Comparison of ENCODE assay signal across 18 cellular contexts in the genomic region with DNA sequence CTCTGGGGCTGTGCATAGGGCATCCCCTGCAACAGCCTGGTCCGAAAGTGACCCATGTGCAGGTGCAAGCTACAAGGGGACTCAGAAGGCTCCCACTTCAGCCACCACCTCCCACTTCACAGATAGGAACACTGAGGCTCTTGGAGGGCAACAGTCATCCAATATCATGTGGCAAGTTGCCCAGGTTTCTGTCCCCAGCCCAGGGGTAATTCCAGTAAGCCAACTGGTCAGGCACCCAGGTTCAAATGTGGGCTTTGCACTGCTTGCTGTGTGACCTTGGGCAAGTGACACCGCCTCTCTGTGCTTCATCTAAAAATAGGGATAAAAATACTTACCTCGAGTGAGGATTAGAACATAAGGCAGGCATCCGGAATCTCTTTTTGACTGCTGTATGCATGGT.
DNase-seq lines count a peak whose midpoint lies in the region; ATAC-seq, FAIRE-seq and TF ChIP-seq lines count a peak whose summit lies in the region.
"Had no signal": no experiment of that assay in that cellular context is flagged by ENCODE, and none has a peak within 500 bp of the region (broad histone marks: within the 10 kb centered on the region; RNA-seq: fewer than 3 reads in every experiment).

No MANE protein-coding gene starts in this region.

- H3K23ac ChIP-seq in neuronal stem cell (ENCODE audit: low read depth, low read length, poor library complexity): no peak overlapping the region

- peak overlapping the region; percentile 50 for H2AK5ac ChIP-seq in neuronal stem cell (ENCODE audit: low read depth, low read length)

- POLR2A ChIA-PET in activated CD4-positive, alpha-beta T cell treated with anti-CD3 and anti-CD28 coated beads, Interleukin-2, amount 10 ng/mL, durations not matched to agents 7 days and 5 days (lab: Charles Lee): no interaction called here
- POLR2A ChIA-PET in K562 (lab: Yijun Ruan, JAX): no interaction called here

- intact Hi-C loops in activated CD4-positive, alpha-beta T cell treated with anti-CD3 and anti-CD28 coated beads, Interleukin-2, amount 10 ng/mL, durations not matched to agents 24 days and 14 days (cut with micrococcal nuclease): no loop called here
- intact Hi-C loops in K562 (cut with micrococcal nuclease): no loop called here

- no peak overlapping the region for H4K8ac ChIP-seq in neuronal stem cell (ENCODE audit: low read depth, low read length)

- H3K79me2 ChIP-seq in K562 (ENCODE audit: control insufficient read depth, insufficient read depth, low read length): no peaks in the 10 kb centered on the region

- no peak overlapping the region for H2BK15ac ChIP-seq in neuronal stem cell (ENCODE audit: low read length)

- H2BK12ac ChIP-seq in neuronal stem cell (ENCODE audit: low read length): no peak overlapping the region

- H4K91ac ChIP-seq in neuronal stem cell (ENCODE audit: low read depth, low read length, poor library complexity): no peak overlapping the region

- no peak overlapping the region for H3K4me3 ChIP-seq in BLaER1 treated with 17β-estradiol and CSF1 and Interleukin-3, amounts not matched to agents 10 nM and 100 nM
- H3K4me3 ChIP-seq in K562 (no peak overlapping the region), neuronal stem cell (ENCODE audit: low read length in 2 of 2) (no peak overlapping the region)

- no peak overlapping the region for H3K4ac ChIP-seq in neuronal stem cell (ENCODE audit: low read length)

- no peak for DNase-seq in activated CD4-positive, alpha-beta T cell treated with anti-CD3 and anti-CD28 coated beads, Interleukin-2, amount 10 ng/mL, durations not matched to agents 7 days and 5 days
- no peak for DNase-seq in activated CD4-positive, alpha-beta T cell treated with anti-CD3 and anti-CD28 coated beads, Interleukin-2, amount 10 ng/mL, durations not matched to agents 24 days and 14 days
- DNase-seq in K562 (ENCODE audit: extremely low read depth in 1 of 4, low spot score in 3 of 4) (no peak), neuronal stem cell (ENCODE audit: low spot score) (no peak), GF-D8 (lab: John Stamatoyannopoulos, UW) (no peak), G401 (ENCODE audit: low spot score) (no peak)
- DNase-seq in stimulated activated CD8-positive, alpha-beta memory T cell treated with anti-CD3 and anti-CD28 coated beads, Interleukin-4, amount 100 ng/mL, for 48 hours: no peak
- DNase-seq: AML-193; C1 segment of cervical spinal cord; Calu3; CD4-positive, alpha-beta T cell; DMS 273 treated with DMSO at 0.1 percent for 48 hours; GOT3; KG1 had no signal

- TF ChIP-seq POLR2A in K562 (conservative IDR thresholded peaks at IDR 0.05): no peak

- ATAC-seq in K562: no peak
- ATAC-seq: HCT116 had no signal

- no peak overlapping the region for H2BK5ac ChIP-seq in neuronal stem cell (ENCODE audit: low read length)

- no TSS peak for BruUV-seq in K562 (replicated peaks; lab: Mats Ljungman, UMichigan)

- no peak overlapping the region for H3K9ac ChIP-seq in BLaER1 treated with 17β-estradiol and CSF1 and Interleukin-3, amounts not matched to agents 10 nM and 100 nM
- no peak overlapping the region for H3K9ac ChIP-seq in K562 (ENCODE audit: insufficient read depth in 1 of 2, low read depth in 2 of 2, low read length in 2 of 2)
- no peak overlapping the region for H3K9ac ChIP-seq in neuronal stem cell (ENCODE audit: low read depth, low read length, poor library complexity)

- no peak for TF ChIP-seq RAD21 in K562 (CRISPR knock-in tag; conservative IDR thresholded peaks at IDR 0.05 in 1 of 2, IDR thresholded peaks at IDR 0.05 in 1 of 2)

- no peak overlapping the region for H3K4me3 Mint-ChIP-seq in activated CD4-positive, alpha-beta T cell treated with anti-CD3 and anti-CD28 coated beads, Interleukin-2, amount 10 ng/mL, durations not matched to agents 7 days and 5 days
- H3K4me3 Mint-ChIP-seq in activated CD4-positive, alpha-beta T cell treated with anti-CD3 and anti-CD28 coated beads, Interleukin-2, amount 10 ng/mL, durations not matched to agents 24 days and 14 days: no peak overlapping the region
- H3K4me3 Mint-ChIP-seq: CD4-positive, alpha-beta T cell had no signal

- H3K27me3 ChIP-seq in BLaER1 treated with 17β-estradiol and CSF1 and Interleukin-3, amounts not matched to agents 10 nM and 100 nM: peaks cover 0 to 14% (median 7%) of the 10 kb centered on the region in 11 experiments; a peak in 6 of 22 replicates
- H3K27me3 ChIP-seq in K562 (ENCODE audit: control insufficient read depth in 2 of 2, insufficient read depth in 2 of 2, low read length in 2 of 2): peaks cover 0 to 20% of the 10 kb centered on the region in 2 experiments; a peak in 3 of 5 replicates
- peaks cover 0 to 57% (median 0%) of the 10 kb centered on the region in 3 experiments for H3K27me3 ChIP-seq in neuronal stem cell (ENCODE audit: control insufficient read depth in 3 of 3, insufficient read depth in 3 of 3, low read depth in 1 of 3, low read length in 3 of 3)

- H3K14ac ChIP-seq in neuronal stem cell (ENCODE audit: low read length): no peak overlapping the region

- CTCF ChIA-PET in activated CD4-positive, alpha-beta T cell treated with anti-CD3 and anti-CD28 coated beads, Interleukin-2, amount 10 ng/mL, durations not matched to agents 7 days and 5 days (lab: Charles Lee): no interaction called here
- CTCF ChIA-PET in K562 (lab: Yijun Ruan, JAX; ENCODE audit: low intra/inter-chr PET ratio): no interaction called here

- no peak overlapping the region for H3K18ac ChIP-seq in neuronal stem cell (ENCODE audit: low read length)

- H3K27ac Mint-ChIP-seq in activated CD4-positive, alpha-beta T cell treated with anti-CD3 and anti-CD28 coated beads, Interleukin-2, amount 10 ng/mL, durations not matched to agents 7 days and 5 days: peak overlapping the region; percentile 25
- H3K27ac Mint-ChIP-seq in activated CD4-positive, alpha-beta T cell treated with anti-CD3 and anti-CD28 coated beads, Interleukin-2, amount 10 ng/mL, durations not matched to agents 24 days and 14 days: no peak overlapping the region
- H3K27ac Mint-ChIP-seq: CD4-positive, alpha-beta T cell had no signal

- H3K9me1 ChIP-seq in K562 (ENCODE audit: control insufficient read depth, insufficient read depth, low read length): no peaks in the 10 kb centered on the region

- H3K9me3 Mint-ChIP-seq in activated CD4-positive, alpha-beta T cell treated with anti-CD3 and anti-CD28 coated beads, Interleukin-2, amount 10 ng/mL, durations not matched to agents 7 days and 5 days: no peaks in the 10 kb centered on the region
- no peaks in the 10 kb centered on the region for H3K9me3 Mint-ChIP-seq in activated CD4-positive, alpha-beta T cell treated with anti-CD3 and anti-CD28 coated beads, Interleukin-2, amount 10 ng/mL, durations not matched to agents 24 days and 14 days
- H3K9me3 Mint-ChIP-seq: CD4-positive, alpha-beta T cell had no signal

- no peak for FAIRE-seq in K562 (lab: Jason Lieb, UNC)

- H3K4me1 ChIP-seq in BLaER1 treated with 17β-estradiol and CSF1 and Interleukin-3, amounts not matched to agents 10 nM and 100 nM: peaks cover 37 to 82% (median 59%) of the 10 kb centered on the region in 10 experiments
- H3K4me1 ChIP-seq in K562 (replicated peaks in 1 of 2; ENCODE audit: control insufficient read depth in 2 of 2, insufficient read depth in 2 of 2, low read length in 2 of 2): no peaks in the 10 kb centered on the region
- H3K4me1 ChIP-seq in neuronal stem cell (ENCODE audit: control insufficient read depth in 2 of 2, insufficient read depth in 1 of 2, low read depth in 1 of 2, low read length in 2 of 2): peaks cover 3 to 13% of the 10 kb centered on the region in 2 donors

- H3K36me3 ChIP-seq in BLaER1 treated with 17β-estradiol and CSF1 and Interleukin-3, amounts not matched to agents 10 nM and 100 nM: no peaks in the 10 kb centered on the region
- H3K36me3 ChIP-seq in K562 (ENCODE audit: control insufficient read depth, insufficient read depth, low read length): no peaks in the 10 kb centered on the region
- no peaks in the 10 kb centered on the region for H3K36me3 ChIP-seq in neuronal stem cell (replicated peaks in 1 of 2; ENCODE audit: control insufficient read depth in 2 of 2, insufficient read depth in 2 of 2, low read length in 2 of 2)

- H2AFZ ChIP-seq in K562 (ENCODE audit: low read depth, low read length) (no peak overlapping the region), neuronal stem cell (ENCODE audit: low read length) (no peak overlapping the region)

- H3K27me3 Mint-ChIP-seq in activated CD4-positive, alpha-beta T cell treated with anti-CD3 and anti-CD28 coated beads, Interleukin-2, amount 10 ng/mL, durations not matched to agents 7 days and 5 days: peaks cover 2% of the 10 kb centered on the region
- peaks cover 6% of the 10 kb centered on the region for H3K27me3 Mint-ChIP-seq in activated CD4-positive, alpha-beta T cell treated with anti-CD3 and anti-CD28 coated beads, Interleukin-2, amount 10 ng/mL, durations not matched to agents 24 days and 14 days

- H3K27ac ChIP-seq in BLaER1 treated with 17β-estradiol and CSF1 and Interleukin-3, amounts not matched to agents 10 nM and 100 nM: no peak overlapping the region
- H3K27ac ChIP-seq in K562 (ENCODE audit: extremely low read depth, low read depth, low read length) (no peak overlapping the region), neuronal stem cell (replicated peaks; ENCODE audit: low read length) (no peak overlapping the region)
- H3K27ac ChIP-seq: 22Rv1, HL-60 had no signal

- TF ChIP-seq CTCF in K562 (IDR thresholded peaks at IDR 0.05 in 2 of 3, conservative IDR thresholded peaks at IDR 0.05 in 1 of 3; ENCODE audit: insufficient read depth in 2 of 3, low read depth in 1 of 3, low read length in 3 of 3): no peak

- in situ Hi-C loops in K562 (cut with MboI): no loop called here
- in situ Hi-C loops in G401 (cut with HindIII; ENCODE audit: low sequenced_read_pairs): no loop called here

- WGBS in K562 (ENCODE audit: insufficient coverage, low coverage, missing lambda C conversion rate): 0% methylated on average over 3 of the region's 4 CpGs
- no CpG with 5 or more reads among the region's 4 CpGs for WGBS in neuronal stem cell (ENCODE audit: extremely low coverage in 2 of 2, insufficient read length in 2 of 2, insufficient replicate concordance in 1 of 2), 2 donors

- no peak overlapping the region for H2BK120ac ChIP-seq in neuronal stem cell (ENCODE audit: low read depth, low read length)

- H3K4me2 ChIP-seq in BLaER1 treated with 17β-estradiol and CSF1 and Interleukin-3, amounts not matched to agents 10 nM and 100 nM: peak overlapping the region in 10 of 11 experiments; percentile 77 to 89 (median 85); a peak in 18 of 22 replicates
- H3K4me2 ChIP-seq in K562 (ENCODE audit: insufficient read depth, low read length): no peak overlapping the region
- H3K4me2 ChIP-seq in neuronal stem cell (ENCODE audit: insufficient read depth, low read length, poor library complexity, severe bottlenecking): no peak overlapping the region

- no peaks in the 10 kb centered on the region for H3K79me1 ChIP-seq in neuronal stem cell (ENCODE audit: low read depth, low read length)

- no peaks in the 10 kb centered on the region for H3K4me1 Mint-ChIP-seq in activated CD4-positive, alpha-beta T cell treated with anti-CD3 and anti-CD28 coated beads, Interleukin-2, amount 10 ng/mL, durations not matched to agents 7 days and 5 days
- H3K4me1 Mint-ChIP-seq in activated CD4-positive, alpha-beta T cell treated with anti-CD3 and anti-CD28 coated beads, Interleukin-2, amount 10 ng/mL, durations not matched to agents 24 days and 14 days: no peaks in the 10 kb centered on the region

- H3K36me3 Mint-ChIP-seq in activated CD4-positive, alpha-beta T cell treated with anti-CD3 and anti-CD28 coated beads, Interleukin-2, amount 10 ng/mL, durations not matched to agents 7 days and 5 days (ENCODE audit: low read depth): no peaks in the 10 kb centered on the region
- H3K36me3 Mint-ChIP-seq in activated CD4-positive, alpha-beta T cell treated with anti-CD3 and anti-CD28 coated beads, Interleukin-2, amount 10 ng/mL, durations not matched to agents 24 days and 14 days (ENCODE audit: low read depth): no peaks in the 10 kb centered on the region

- no peak for TF ChIP-seq EP300 in K562 (IDR thresholded peaks at IDR 0.05; ENCODE audit: low read length)

- H4K20me1 ChIP-seq in BLaER1 treated with 17β-estradiol and CSF1 and Interleukin-3, amounts not matched to agents 10 nM and 100 nM: peaks cover 0 to 21% (median 0%) of the 10 kb centered on the region in 11 experiments; a peak in 2 of 22 replicates
- H4K20me1 ChIP-seq in K562 (replicated peaks; ENCODE audit: control insufficient read depth, insufficient read depth, low read length): no peaks in the 10 kb centered on the region

- no peaks in the 10 kb centered on the region for H3K9me3 ChIP-seq in BLaER1 treated with 17β-estradiol and CSF1 and Interleukin-3, amounts not matched to agents 10 nM and 100 nM (replicated peaks in 1 of 11)
- H3K9me3 ChIP-seq in K562 (replicated peaks; ENCODE audit: control insufficient read depth, insufficient read depth, low read depth, low read length) (no peaks in the 10 kb centered on the region), neuronal stem cell (replicated peaks in 1 of 2; ENCODE audit: control insufficient read depth in 2 of 2, insufficient read depth in 1 of 2, low read depth in 1 of 2, low read length in 2 of 2) (no peaks in the 10 kb centered on the region)

Comparison
In these comparisons a context has a peak if more than half of its experiments do, and no peak if none do; other contexts are left out.
1. H3K4me2 ChIP-seq: peak in BLaER1 treated with 17β-estradiol and CSF1 and Interleukin-3, amounts not matched to agents 10 nM and 100 nM (10 of 11); none in K562 (single experiment) and neuronal stem cell (single experiment).